ENCODE assay signal across 8 cellular contexts in genomic region chr11:62652156-62653006, GRCh38. TPM values are rescaled to one million over a fixed set of nuclear protein-coding genes. Genes with fewer than 3 reads are reported as not detected.
DNase-seq lines count a peak whose midpoint lies in the region; ATAC-seq and TF ChIP-seq lines count a peak whose summit lies in the region.

No MANE protein-coding gene starts in this region.

- TF ChIP-seq CTCF in lower lobe of right lung (IDR thresholded peaks at IDR 0.05) (no peak), vagina (IDR thresholded peaks at IDR 0.05) (no peak)

- ATAC-seq in HG03060 (IDR thresholded peaks at IDR 0.05; ENCODE audit: low read depth, unreplicated experiment): peak; percentile 9
- ATAC-seq in lower lobe of right lung: no peak

- H3K4me1 Mint-ChIP-seq in CD8-positive, alpha-beta memory T cell: peaks cover 15 to 29% (median 20%) of the 10 kb centered on the region in 3 donors

- peak overlapping the region; percentile 80 to 97 (median 86) for H3K27ac Mint-ChIP-seq in CD8-positive, alpha-beta memory T cell

- H3K27me3 ChIP-seq in CD8-positive, alpha-beta memory T cell (ENCODE audit: insufficient read depth, low read length, poor library complexity, severe bottlenecking): no peaks in the 10 kb centered on the region
- H3K27me3 ChIP-seq in lower lobe of right lung (ENCODE audit: low read depth) (no peaks in the 10 kb centered on the region), vagina (no peaks in the 10 kb centered on the region)

- intact Hi-C loops in lower lobe of right lung (cut with DNase I): no loop called here
- intact Hi-C loops in vagina (cut with DNase I): no loop called here

- H3K4me1 ChIP-seq in CD8-positive, alpha-beta memory T cell (ENCODE audit: insufficient read depth, low read length): peaks cover 15% of the 10 kb centered on the region
- H3K4me1 ChIP-seq in lower lobe of right lung (peaks cover 23% of the 10 kb centered on the region), vagina (peaks cover 20% of the 10 kb centered on the region)

- H3K9me3 ChIP-seq in CD8-positive, alpha-beta memory T cell (ENCODE audit: low read length): no peaks in the 10 kb centered on the region
- no peaks in the 10 kb centered on the region for H3K9me3 ChIP-seq in lower lobe of right lung
- H3K9me3 ChIP-seq in vagina: no peaks in the 10 kb centered on the region

- H3K36me3 ChIP-seq in CD8-positive, alpha-beta memory T cell (ENCODE audit: insufficient read depth, low read length): peaks cover 11% of the 10 kb centered on the region
- H3K36me3 ChIP-seq in lower lobe of right lung: peaks cover 22% of the 10 kb centered on the region
- H3K36me3 ChIP-seq in vagina: peaks cover 0 to 16% of the 10 kb centered on the region in 2 donors

- H3K9me3 Mint-ChIP-seq in CD8-positive, alpha-beta memory T cell: peaks cover 0 to 3% (median 0%) of the 10 kb centered on the region in 5 donors

- peaks cover 0 to 33% (median 3%) of the 10 kb centered on the region in 3 donors for H3K36me3 Mint-ChIP-seq in CD8-positive, alpha-beta memory T cell

- peaks cover 0 to 7% of the 10 kb centered on the region in 2 donors for H3K27me3 Mint-ChIP-seq in CD8-positive, alpha-beta memory T cell

- POLR2A ChIA-PET in CD8-positive, alpha-beta memory T cell (lab: Charles Lee): interaction anchor here (0.6 to 1.4 kb wide), 12 partner anchors 13 to 213 kb away, joined by 3 to 52 read pairs (median 4); partner anchors contain the start of genes B3GAT3, C11orf98, CSKMT and LBHD1

- peak overlapping the region; percentile 83 for H3K4me3 ChIP-seq in CD8-positive, alpha-beta memory T cell (ENCODE audit: low read length)
- H3K4me3 ChIP-seq in lower lobe of right lung (peak overlapping the region; percentile 80), vagina (peak overlapping the region; percentile 86 to 94)

- CTCF ChIA-PET in CD8-positive, alpha-beta memory T cell (lab: Charles Lee): interaction anchor here (1.0 to 3.6 kb wide), 6 partner anchors 12 to 227 kb away, joined by 3 to 27 read pairs (median 4); partner anchors contain the start of genes C11orf98, CSKMT and TUT1

- peak in 1 of 5 donors; percentile 65 for DNase-seq in CD8-positive, alpha-beta memory T cell
- DNase-seq in lower lobe of right lung (no peak), vagina (ENCODE audit: extremely low spot score in 2 of 2) (no peak), middle frontal gyrus (ENCODE audit: extremely low spot score, low spot score) (no peak), SKM-1 (lab: John Stamatoyannopoulos, UW; ENCODE audit: unreplicated experiment) (no peak), NCI-H526 (lab: John Stamatoyannopoulos, UW) (no peak)

- H3K4me3 Mint-ChIP-seq in CD8-positive, alpha-beta memory T cell: peak overlapping the region; percentile 85 to 95 (median 91)

- peak overlapping the region; percentile 87 for H3K27ac ChIP-seq in CD8-positive, alpha-beta memory T cell (ENCODE audit: low read depth, low read length)
- H3K27ac ChIP-seq in angular gyrus (ENCODE audit: low read depth, low read length) (peak overlapping the region; percentile 71), lower lobe of right lung (peak overlapping the region; percentile 91), vagina (peak overlapping the region; percentile 93)

- TF ChIP-seq POLR2A in vagina (IDR thresholded peaks at IDR 0.05): no peak

RNA-seq across cellular contexts. Expression of gene INTS5, which starts 0.7 kb away (rescaled TPM):
- total RNA-seq in CD8-positive, alpha-beta memory T cell: 10 to 100 TPM; 41.3 to 45.9 TPM
- polyA plus RNA-seq in CD8-positive, alpha-beta memory T cell: 45.2 TPM
- 18.6 TPM for total RNA-seq in lower lobe of right lung
- 16.2 TPM for total RNA-seq in vagina

RNA-seq across cellular contexts. Expression of gene GANAB, which starts 6.0 kb away (rescaled TPM):
- 100 to 1,000 TPM; 213 to 219 TPM for total RNA-seq in CD8-positive, alpha-beta memory T cell
- 164 TPM for polyA plus RNA-seq in CD8-positive, alpha-beta memory T cell
- total RNA-seq in lower lobe of right lung (228 TPM), vagina (129 TPM)

RNA-seq across cellular contexts. Expression of gene C11orf98, which starts 12.6 kb away (rescaled TPM):
- 100 to 1,000 TPM; 178 to 182 TPM for total RNA-seq in CD8-positive, alpha-beta memory T cell
- polyA plus RNA-seq in CD8-positive, alpha-beta memory T cell: 118 TPM
- total RNA-seq in lower lobe of right lung: 37.1 TPM
- total RNA-seq in vagina: 44.2 TPM

RNA-seq across cellular contexts. Expression of gene CSKMT, which starts 12.7 kb away (rescaled TPM):
- 10 to 100 TPM; 43.1 to 48.3 TPM for total RNA-seq in CD8-positive, alpha-beta memory T cell
- 3.6 TPM for polyA plus RNA-seq in CD8-positive, alpha-beta memory T cell
- total RNA-seq in lower lobe of right lung (12.1 TPM), vagina (28.7 TPM)

RNA-seq across cellular contexts. Expression of gene UQCC3, which starts 19.1 kb away (rescaled TPM):
- 1 to 10 TPM; 7.1 to 7.5 TPM for total RNA-seq in CD8-positive, alpha-beta memory T cell
- 11.2 TPM for polyA plus RNA-seq in CD8-positive, alpha-beta memory T cell
- total RNA-seq in lower lobe of right lung (6.1 TPM), vagina (6.9 TPM)
